ENCODE assay signal across 8 cellular contexts in the genomic region with DNA sequence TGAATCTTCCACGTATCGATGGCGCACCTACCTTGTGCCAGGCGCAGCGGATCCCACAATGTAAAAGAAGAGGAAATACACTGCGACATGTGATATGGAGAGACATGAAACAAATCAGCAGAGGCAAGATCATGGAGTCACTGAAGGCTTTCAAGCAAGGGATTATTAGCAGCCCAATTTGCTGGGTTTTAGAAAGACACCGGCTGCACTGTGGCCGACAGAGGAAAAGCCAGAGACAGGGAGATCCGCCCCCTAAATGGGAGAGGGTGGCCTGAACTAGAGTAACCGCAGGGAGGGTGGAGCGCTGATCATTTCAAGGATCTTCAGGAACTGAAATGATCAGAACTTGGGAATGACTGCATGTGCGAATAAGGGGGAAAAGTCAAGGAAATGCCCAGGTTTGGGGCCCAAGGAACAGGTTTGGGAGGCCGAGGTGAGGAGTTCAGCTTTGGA. TPM values are rescaled to one million over a fixed set of nuclear protein-coding genes. Genes with fewer than 3 reads are reported as not detected.
A peak's percentile ranks its signal among the peaks of the same experiment; 100 is the strongest.
DNase-seq lines count a peak whose midpoint lies in the region; ATAC-seq and TF ChIP-seq lines count a peak whose summit lies in the region.

No MANE protein-coding gene starts in this region.

- peak overlapping the region; percentile 88 for H3K4me3 ChIP-seq in Karpas-422 (ENCODE audit: low read length)

- H3K36me3 Mint-ChIP-seq in naive B cell, result peaks cover 2 to 12% of the 10 kb centered on the region in 2 donors

- peak overlapping the region; percentile 92 to 100 (median 98) for H3K4me3 Mint-ChIP-seq in naive B cell

- H2AFZ ChIP-seq in Karpas-422 (ENCODE audit: low read length), result peak overlapping the region; percentile 18; the same call in 1 of the 2 replicates

- peaks cover 24% of the 10 kb centered on the region; the same call in 1 of the 2 replicates for H3K36me3 ChIP-seq in Karpas-422 (ENCODE audit: insufficient read depth, low read length)

- H3K27me3 Mint-ChIP-seq in naive B cell, result no peaks in the 10 kb centered on the region

- no peaks in the 10 kb centered on the region for H3K27me3 ChIP-seq in Karpas-422 (ENCODE audit: low read length)

- peaks cover 36% of the 10 kb centered on the region for H3K4me1 ChIP-seq in Karpas-422 (ENCODE audit: low read length)

- peak overlapping the region; percentile 89 for H3K9ac ChIP-seq in Karpas-422 (ENCODE audit: low read length)

- no peaks in the 10 kb centered on the region; the same call in 1 of the 2 replicates for H4K20me1 ChIP-seq in Karpas-422 (ENCODE audit: insufficient read depth, low read depth, low read length)

- DNase-seq in Karpas-422 (no peak), caudate nucleus (lab: John Stamatoyannopoulos, UW) (peak in 1 of 61 donors; percentile 34), naive B cell (no peak), cortex of kidney (lab: John Stamatoyannopoulos, UW) (no peak), NOMO-1 treated with DMSO at 0.1 percent for 48 hours (lab: John Stamatoyannopoulos, UW; ENCODE audit: unreplicated experiment) (no peak), NCI-H82 treated with DMSO at 0.1 percent for 48 hours (lab: John Stamatoyannopoulos, UW; ENCODE audit: unreplicated experiment) (no peak)

- peak overlapping the region; percentile 71 for H3K4me2 ChIP-seq in Karpas-422 (ENCODE audit: low read depth, low read length, poor library complexity, severe bottlenecking)

- ATAC-seq in naive B cell (ENCODE audit: low read depth in 2 of 2), result no peak
- ATAC-seq in GM21528 (IDR thresholded peaks at IDR 0.05; ENCODE audit: low FRiP score, unreplicated experiment), result no peak

- no peak for TF ChIP-seq CTCF in C4-2B (conservative IDR thresholded peaks at IDR 0.05)

- H3K27ac Mint-ChIP-seq in naive B cell, result peak overlapping the region in 5 of 6 donors; percentile 81 to 100 (median 97)

- H3K79me2 ChIP-seq in Karpas-422 (ENCODE audit: low read length), result peaks cover 35% of the 10 kb centered on the region

- H3K9me3 Mint-ChIP-seq in naive B cell, result peaks cover 0 to 9% (median 0%) of the 10 kb centered on the region in 7 donors

- H3K27ac ChIP-seq in C4-2B, result peak overlapping the region; percentile 79
- H3K27ac ChIP-seq in Karpas-422 (ENCODE audit: low read length), result peak overlapping the region; percentile 56
- H3K27ac ChIP-seq in caudate nucleus (ENCODE audit: low read depth, low read length), result peak overlapping the region; percentile 84

- peaks cover 43 to 48% (median 46%) of the 10 kb centered on the region in 3 donors for H3K4me1 Mint-ChIP-seq in naive B cell

- H3K9me2 ChIP-seq in Karpas-422 (replicated peaks; ENCODE audit: insufficient read depth, low read length), result no peaks in the 10 kb centered on the region

- no peaks in the 10 kb centered on the region for H3K9me3 ChIP-seq in Karpas-422 (ENCODE audit: low read length)

RNA-seq across cellular contexts. Expression of a gene that starts 0.6 kb away (rescaled TPM):
- total RNA-seq in Karpas-422 (2014; rRNA removed; shearing (Covaris generic); ENCODE audit: low replicate concordance), result 30.4 and 43.9 TPM in 2 replicates
- 10 to 100 TPM; 49.6 to 82.3 (median 56.5) TPM for polyA plus RNA-seq in naive B cell (ENCODE audit: low read depth in 6 of 6)

RNA-seq across cellular contexts. Expression of a gene that starts 26.1 kb away (rescaled TPM):
- total RNA-seq in Karpas-422 (2014; rRNA removed; shearing (Covaris generic); ENCODE audit: low replicate concordance), result 37.5 and 45.9 TPM in 2 replicates
- 10 to 100 TPM; 46.8 to 98.0 (median 49.7) TPM for polyA plus RNA-seq in naive B cell (ENCODE audit: low read depth in 6 of 6)

RNA-seq across cellular contexts. Expression of a gene that starts 55.0 kb away (rescaled TPM):
- 113 and 140 TPM in 2 replicates for total RNA-seq in Karpas-422 (2014; rRNA removed; shearing (Covaris generic); ENCODE audit: low replicate concordance)
- 10 to 100 TPM; 37.3 to 64.0 (median 46.6) TPM for polyA plus RNA-seq in naive B cell (ENCODE audit: low read depth in 6 of 6)

RNA-seq across cellular contexts. Expression of a gene that starts 59.5 kb away (rescaled TPM):
- total RNA-seq in Karpas-422 (2014; rRNA removed; shearing (Covaris generic); ENCODE audit: low replicate concordance), result 30.4 and 48.5 TPM in 2 replicates
- polyA plus RNA-seq in naive B cell (ENCODE audit: low read depth in 6 of 6), result 10 to 100 TPM in 1 of 6 donors, 1 to 10 TPM in 5; 3.0 to 11.6 (median 6.2) TPM
